19 cellular contexts compared by ENCODE assay signal in genomic region chr9:35755071-35755470, GRCh38. TPM values are rescaled to one million over a fixed set of nuclear protein-coding genes. Genes with fewer than 3 reads are reported as not detected.
DNase-seq lines count a peak whose midpoint lies in the region; ATAC-seq and TF ChIP-seq lines count a peak whose summit lies in the region.
"Had no signal": no experiment of that assay in that cellular context is flagged by ENCODE, and none has a peak within 500 bp of the region (broad histone marks: within the 10 kb centered on the region; RNA-seq: fewer than 3 reads in every experiment).

No MANE protein-coding gene starts in this region.

- H3K36me3 ChIP-seq in CD4-positive, CD25-positive, alpha-beta regulatory T cell (ENCODE audit: control insufficient read depth, insufficient read depth, low read length): peaks cover 28% of the 10 kb centered on the region
- H3K36me3 ChIP-seq in DND-41 (ENCODE audit: insufficient read depth, low read length): peaks cover 11% of the 10 kb centered on the region
- H3K36me3 ChIP-seq in naive thymus-derived CD4-positive, alpha-beta T cell (ENCODE audit: control insufficient read depth in 2 of 3, insufficient read depth in 3 of 3, low read length in 3 of 3): peaks cover 9 to 48% (median 12%) of the 10 kb centered on the region in 3 experiments
- H3K36me3 ChIP-seq in prostate gland: peaks cover 0 to 11% of the 10 kb centered on the region in 2 donors
- H3K36me3 ChIP-seq in endodermal cell (ENCODE audit: control insufficient read depth, insufficient read depth, low read length): peaks cover 50% of the 10 kb centered on the region

- TF ChIP-seq CTCF in DND-41 (IDR thresholded peaks at IDR 0.05; ENCODE audit: borderline replicate concordance, extremely low read depth, low read length, poor library complexity, severe bottlenecking) (no peak), prostate gland (IDR thresholded peaks at IDR 0.05) (no peak), endodermal cell (conservative IDR thresholded peaks at IDR 0.05) (no peak)

- CTCF ChIA-PET in naive thymus-derived CD4-positive, alpha-beta T cell (lab: Charles Lee): interaction anchor here (0.7 to 2.3 kb wide), 2 partner anchors 19 to 35 kb away, joined by 5 to 12 read pairs; no protein-coding TSS in a partner anchor

- POLR2A ChIA-PET in naive thymus-derived CD4-positive, alpha-beta T cell (lab: Charles Lee): interaction anchor here (0.9 to 3.3 kb wide), 6 partner anchors 8 to 59 kb away, joined by 3 to 13 read pairs (median 6); partner anchors contain the start of genes CREB3, HINT2 and TLN1

- peak overlapping the region; percentile 94 for H3K4me2 ChIP-seq in DND-41 (ENCODE audit: insufficient read depth, low read length)
- H3K4me2 ChIP-seq: GM23338 had no signal

- H3K9ac ChIP-seq in DND-41 (ENCODE audit: low read depth, low read length) (peak overlapping the region; percentile 83; the same call in 1 of the 2 replicates), endodermal cell (ENCODE audit: extremely low read depth, low read length, poor library complexity, severe bottlenecking) (no peak overlapping the region)

- H3K4me1 ChIP-seq in CD4-positive, CD25-positive, alpha-beta regulatory T cell (ENCODE audit: control insufficient read depth, insufficient read depth, low read length, poor library complexity, severe bottlenecking): peaks cover 28% of the 10 kb centered on the region
- H3K4me1 ChIP-seq in DND-41 (ENCODE audit: insufficient read depth, low read length) (peaks cover 41% of the 10 kb centered on the region), prostate gland (replicated peaks) (peaks cover 2% of the 10 kb centered on the region), endodermal cell (ENCODE audit: control insufficient read depth, insufficient read depth, low read length) (no peaks in the 10 kb centered on the region)
- H3K4me1 ChIP-seq in naive thymus-derived CD4-positive, alpha-beta T cell (ENCODE audit: control insufficient read depth in 2 of 2, insufficient read depth in 2 of 2, low read length in 2 of 2): peaks cover 11 to 13% of the 10 kb centered on the region in 2 donors

- no peak overlapping the region for H3K4me3 ChIP-seq in CD4-positive, CD25-positive, alpha-beta regulatory T cell (ENCODE audit: low read depth, low read length)
- H3K4me3 ChIP-seq in DND-41 (ENCODE audit: low read depth in 1 of 2, low read length in 2 of 2): no peak overlapping the region
- H3K4me3 ChIP-seq in naive thymus-derived CD4-positive, alpha-beta T cell (ENCODE audit: low read length): no peak overlapping the region
- no peak overlapping the region for H3K4me3 ChIP-seq in prostate gland
- no peak overlapping the region for H3K4me3 ChIP-seq in endodermal cell (ENCODE audit: low read length)
- H3K4me3 ChIP-seq: GM23338 had no signal

- H3K9me3 ChIP-seq in CD4-positive, CD25-positive, alpha-beta regulatory T cell (ENCODE audit: control insufficient read depth in 2 of 2, low read length in 2 of 2): no peaks in the 10 kb centered on the region
- H3K9me3 ChIP-seq in DND-41 (ENCODE audit: insufficient read depth, low read length, severe bottlenecking) (no peaks in the 10 kb centered on the region), prostate gland (no peaks in the 10 kb centered on the region), endodermal cell (ENCODE audit: control insufficient read depth, low read length) (no peaks in the 10 kb centered on the region)
- no peaks in the 10 kb centered on the region for H3K9me3 ChIP-seq in naive thymus-derived CD4-positive, alpha-beta T cell (ENCODE audit: control insufficient read depth in 2 of 3, low read length in 3 of 3)

- intact Hi-C loops in activated T-helper 1 cell treated with anti-CD3 and anti-CD28 coated beads, Interleukin-12 subunit alpha, Interleukin-12 subunit beta, Interleukin-2, Interleukin-4 antibody, amounts not matched to agents 30 ng/mL and 10 ng/mL and 1 ng/mL, durations not matched to agents 14 hours and 24 hours and 36 hours (cut with micrococcal nuclease): loop anchor here (5.0 kb wide), 1 partner anchor 437 kb away; the partner anchor contains the start of gene CLTA
- intact Hi-C loops in naive thymus-derived CD4-positive, alpha-beta T cell (cut with micrococcal nuclease): no loop called here
- intact Hi-C loops in prostate gland (cut with DNase I): no loop called here

- no peak overlapping the region for H3K27ac ChIP-seq in CD4-positive, CD25-positive, alpha-beta regulatory T cell (ENCODE audit: insufficient read depth, low read length, poor library complexity, severe bottlenecking)
- H3K27ac ChIP-seq in DND-41 (ENCODE audit: low read length) (peak overlapping the region; percentile 76; the same call in 1 of the 2 replicates), prostate gland (no peak overlapping the region), endodermal cell (ENCODE audit: low read depth, low read length) (no peak overlapping the region)
- H3K27ac ChIP-seq in naive thymus-derived CD4-positive, alpha-beta T cell (ENCODE audit: low read depth, low read length): no peak overlapping the region

- no peaks in the 10 kb centered on the region for H3K27me3 ChIP-seq in CD4-positive, CD25-positive, alpha-beta regulatory T cell (ENCODE audit: control insufficient read depth, insufficient read depth, low read length)
- H3K27me3 ChIP-seq in DND-41 (ENCODE audit: insufficient read depth, low read length, poor library complexity) (no peaks in the 10 kb centered on the region), prostate gland (replicated peaks; ENCODE audit: insufficient read depth) (no peaks in the 10 kb centered on the region), endodermal cell (ENCODE audit: control insufficient read depth, insufficient read depth, low read length, poor library complexity, severe bottlenecking) (no peaks in the 10 kb centered on the region)
- H3K27me3 ChIP-seq in naive thymus-derived CD4-positive, alpha-beta T cell (ENCODE audit: control insufficient read depth in 2 of 2, insufficient read depth in 2 of 2, low read length in 2 of 2): no peaks in the 10 kb centered on the region

- no peak for TF ChIP-seq POLR2A in prostate gland (IDR thresholded peaks at IDR 0.05)

- peaks cover 8 to 62% (median 41%) of the 10 kb centered on the region in 4 donors for H3K4me1 Mint-ChIP-seq in CD4-positive, CD25-positive, alpha-beta regulatory T cell
- peaks cover 43% of the 10 kb centered on the region for H3K4me1 Mint-ChIP-seq in activated T-helper 1 cell treated with anti-CD3 and anti-CD28 coated beads, Interleukin-12 subunit alpha, Interleukin-12 subunit beta, Interleukin-2, Interleukin-4 antibody, amounts not matched to agents 30 ng/mL and 10 ng/mL and 1 ng/mL, durations not matched to agents 14 hours and 24 hours and 36 hours (ENCODE audit: low read depth)
- H3K4me1 Mint-ChIP-seq in naive thymus-derived CD4-positive, alpha-beta T cell: peaks cover 36 to 64% (median 45%) of the 10 kb centered on the region in 7 donors
- H3K4me1 Mint-ChIP-seq in endodermal cell: peaks cover 8% of the 10 kb centered on the region

- no peaks in the 10 kb centered on the region for H3K9me3 Mint-ChIP-seq in CD4-positive, CD25-positive, alpha-beta regulatory T cell
- H3K9me3 Mint-ChIP-seq in activated T-helper 1 cell treated with anti-CD3 and anti-CD28 coated beads, Interleukin-12 subunit alpha, Interleukin-12 subunit beta, Interleukin-2, Interleukin-4 antibody, amounts not matched to agents 30 ng/mL and 10 ng/mL and 1 ng/mL, durations not matched to agents 14 hours and 24 hours and 36 hours: no peaks in the 10 kb centered on the region
- H3K9me3 Mint-ChIP-seq in naive thymus-derived CD4-positive, alpha-beta T cell: no peaks in the 10 kb centered on the region
- no peaks in the 10 kb centered on the region for H3K9me3 Mint-ChIP-seq in endodermal cell
- H3K9me3 Mint-ChIP-seq: GM23338 had no signal

- no peak for DNase-seq in CD4-positive, CD25-positive, alpha-beta regulatory T cell
- DNase-seq in DND-41 (no peak), prostate gland (ENCODE audit: low spot score) (no peak), endodermal cell (no peak)
- no peak for DNase-seq in activated T-helper 1 cell treated with anti-CD3 and anti-CD28 coated beads, Interleukin-12 subunit alpha, Interleukin-12 subunit beta, Interleukin-2, Interleukin-4 antibody, amounts not matched to agents 30 ng/mL and 10 ng/mL and 1 ng/mL, durations not matched to agents 14 hours and 24 hours and 36 hours (ENCODE audit: low spot score)
- DNase-seq in naive thymus-derived CD4-positive, alpha-beta T cell: no peak
- DNase-seq: ACHN, AML-193, Kasumi-1, MM.1S, NCI-H1092 treated with DMSO at 0.1 percent for 48 hours, NCI-H187 treated with DMSO at 0.1 percent for 48 hours, NCI-H446, NCI-H69, OCI-M1, RPMI8226, SIG-M5 had no signal

- no peak overlapping the region for H3K27ac Mint-ChIP-seq in CD4-positive, CD25-positive, alpha-beta regulatory T cell
- H3K27ac Mint-ChIP-seq in activated T-helper 1 cell treated with anti-CD3 and anti-CD28 coated beads, Interleukin-12 subunit alpha, Interleukin-12 subunit beta, Interleukin-2, Interleukin-4 antibody, amounts not matched to agents 30 ng/mL and 10 ng/mL and 1 ng/mL, durations not matched to agents 14 hours and 24 hours and 36 hours: no peak overlapping the region
- peak overlapping the region in 6 of 9 donors; percentile 42 to 98 (median 83) for H3K27ac Mint-ChIP-seq in naive thymus-derived CD4-positive, alpha-beta T cell
- H3K27ac Mint-ChIP-seq in endodermal cell: no peak overlapping the region
- H3K27ac Mint-ChIP-seq: GM23338 had no signal

- H3K27me3 Mint-ChIP-seq in CD4-positive, CD25-positive, alpha-beta regulatory T cell: no peaks in the 10 kb centered on the region
- H3K27me3 Mint-ChIP-seq in activated T-helper 1 cell treated with anti-CD3 and anti-CD28 coated beads, Interleukin-12 subunit alpha, Interleukin-12 subunit beta, Interleukin-2, Interleukin-4 antibody, amounts not matched to agents 30 ng/mL and 10 ng/mL and 1 ng/mL, durations not matched to agents 14 hours and 24 hours and 36 hours (ENCODE audit: insufficient read depth): no peaks in the 10 kb centered on the region
- no peaks in the 10 kb centered on the region for H3K27me3 Mint-ChIP-seq in naive thymus-derived CD4-positive, alpha-beta T cell
- no peaks in the 10 kb centered on the region for H3K27me3 Mint-ChIP-seq in endodermal cell (ENCODE audit: insufficient read depth)

- WGBS in prostate gland: 93% methylated on average over 4 of the region's 4 CpGs
- WGBS in endodermal cell (ENCODE audit: insufficient coverage in 1 of 2, insufficient read length in 1 of 2), 2 experiments: 86 to 92% methylated on average over 1 to 4 of the region's 4 CpGs

- no peaks in the 10 kb centered on the region for H4K20me1 ChIP-seq in DND-41 (ENCODE audit: insufficient read depth, low read length)

- ATAC-seq in CD4-positive, CD25-positive, alpha-beta regulatory T cell (ENCODE audit: low read depth in 2 of 2): no peak
- ATAC-seq in DND-41 (ENCODE audit: insufficient read depth, low read depth): no peak
- ATAC-seq in naive thymus-derived CD4-positive, alpha-beta T cell: no peak
- ATAC-seq in GM19324 (IDR thresholded peaks at IDR 0.05; ENCODE audit: low FRiP score, unreplicated experiment): no peak
- ATAC-seq: GM23338 had no signal

- peaks cover 33% of the 10 kb centered on the region for H3K79me2 ChIP-seq in DND-41 (ENCODE audit: insufficient read depth, low read length)

- peaks cover 25% of the 10 kb centered on the region for H3K36me3 Mint-ChIP-seq in CD4-positive, CD25-positive, alpha-beta regulatory T cell
- peaks cover 28% of the 10 kb centered on the region for H3K36me3 Mint-ChIP-seq in activated T-helper 1 cell treated with anti-CD3 and anti-CD28 coated beads, Interleukin-12 subunit alpha, Interleukin-12 subunit beta, Interleukin-2, Interleukin-4 antibody, amounts not matched to agents 30 ng/mL and 10 ng/mL and 1 ng/mL, durations not matched to agents 14 hours and 24 hours and 36 hours (ENCODE audit: low read depth)
- H3K36me3 Mint-ChIP-seq in naive thymus-derived CD4-positive, alpha-beta T cell: peaks cover 7 to 30% (median 18%) of the 10 kb centered on the region in 5 donors
- peaks cover 30% of the 10 kb centered on the region for H3K36me3 Mint-ChIP-seq in endodermal cell (ENCODE audit: low read depth)

- no peak overlapping the region for H2AFZ ChIP-seq in DND-41 (ENCODE audit: low read depth, low read length)
- H2AFZ ChIP-seq: GM23338 had no signal

- peak overlapping the region; percentile 55 to 95 (median 60) for H3K4me3 Mint-ChIP-seq in CD4-positive, CD25-positive, alpha-beta regulatory T cell
- peak overlapping the region; percentile 100 for H3K4me3 Mint-ChIP-seq in activated T-helper 1 cell treated with anti-CD3 and anti-CD28 coated beads, Interleukin-12 subunit alpha, Interleukin-12 subunit beta, Interleukin-2, Interleukin-4 antibody, amounts not matched to agents 30 ng/mL and 10 ng/mL and 1 ng/mL, durations not matched to agents 14 hours and 24 hours and 36 hours
- H3K4me3 Mint-ChIP-seq in naive thymus-derived CD4-positive, alpha-beta T cell: peak overlapping the region in 7 of 10 donors; percentile 11 to 89 (median 23)
- no peak overlapping the region for H3K4me3 Mint-ChIP-seq in endodermal cell
- H3K4me3 Mint-ChIP-seq: GM23338 had no signal

RNA-seq across cellular contexts. Expression of gene MSMP, which starts 1.0 kb away (rescaled TPM):
- not detected for total RNA-seq in CD4-positive, CD25-positive, alpha-beta regulatory T cell
- under 1 TPM in 1 of 4 donors, not detected in 3; 0.69 TPM for polyA plus RNA-seq in CD4-positive, CD25-positive, alpha-beta regulatory T cell
- total RNA-seq in activated T-helper 1 cell treated with anti-CD3 and anti-CD28 coated beads, Interleukin-12 subunit alpha, Interleukin-12 subunit beta, Interleukin-2, Interleukin-4 antibody, amounts not matched to agents 30 ng/mL and 10 ng/mL and 1 ng/mL, durations not matched to agents 14 hours and 24 hours and 36 hours: not detected in 2 replicates
- total RNA-seq in naive thymus-derived CD4-positive, alpha-beta T cell: under 1 TPM in 3 of 5 experiments, not detected in 2; 0.48 to 0.84 (median 0.61) TPM
- polyA plus RNA-seq in naive thymus-derived CD4-positive, alpha-beta T cell: not detected
- total RNA-seq in prostate gland (not detected), endodermal cell (under 1 TPM in 1 of 2 donors, not detected in 1; 0.66 TPM)
- not detected for polyA plus RNA-seq in endodermal cell (2013, experiment 1 of 2)
- polyA plus RNA-seq in endodermal cell (2013, experiment 2 of 2): not detected
- total RNA-seq: GM23338 had no signal

RNA-seq across cellular contexts. Expression of gene RGP1, which starts 6.0 kb away (rescaled TPM):
- total RNA-seq in CD4-positive, CD25-positive, alpha-beta regulatory T cell: 22.8 TPM
- 10 to 100 TPM in 1 of 4 donors, 1 to 10 TPM in 3; 4.6 to 10.2 (median 7.0) TPM for polyA plus RNA-seq in CD4-positive, CD25-positive, alpha-beta regulatory T cell
- 18.4 and 18.9 TPM in 2 replicates for total RNA-seq in activated T-helper 1 cell treated with anti-CD3 and anti-CD28 coated beads, Interleukin-12 subunit alpha, Interleukin-12 subunit beta, Interleukin-2, Interleukin-4 antibody, amounts not matched to agents 30 ng/mL and 10 ng/mL and 1 ng/mL, durations not matched to agents 14 hours and 24 hours and 36 hours
- total RNA-seq in naive thymus-derived CD4-positive, alpha-beta T cell: 10 to 100 TPM; 21.2 to 28.8 (median 23.3) TPM
- polyA plus RNA-seq in naive thymus-derived CD4-positive, alpha-beta T cell: 1 to 10 TPM; 8.8 to 9.1 TPM
- total RNA-seq in prostate gland (10 to 100 TPM; 19.4 to 30.3 TPM), endodermal cell (10 to 100 TPM; 24.6 to 30.1 TPM)
- polyA plus RNA-seq in endodermal cell (2013, experiment 1 of 2): 21.1 TPM
- 20.2 TPM for polyA plus RNA-seq in endodermal cell (2013, experiment 2 of 2)

RNA-seq across cellular contexts. Expression of gene GBA2, which starts 6.0 kb away (rescaled TPM):
- 47.9 TPM for total RNA-seq in CD4-positive, CD25-positive, alpha-beta regulatory T cell
- polyA plus RNA-seq in CD4-positive, CD25-positive, alpha-beta regulatory T cell: 10 to 100 TPM; 18.7 to 27.1 (median 21.2) TPM
- 54.7 and 58.4 TPM in 2 replicates for total RNA-seq in activated T-helper 1 cell treated with anti-CD3 and anti-CD28 coated beads, Interleukin-12 subunit alpha, Interleukin-12 subunit beta, Interleukin-2, Interleukin-4 antibody, amounts not matched to agents 30 ng/mL and 10 ng/mL and 1 ng/mL, durations not matched to agents 14 hours and 24 hours and 36 hours
- total RNA-seq in naive thymus-derived CD4-positive, alpha-beta T cell: 10 to 100 TPM; 22.7 to 55.4 (median 49.9) TPM
- polyA plus RNA-seq in naive thymus-derived CD4-positive, alpha-beta T cell: 10 to 100 TPM; 18.0 to 24.3 TPM
- total RNA-seq in prostate gland (10 to 100 TPM; 48.5 to 55.4 TPM), endodermal cell (100 to 1,000 TPM; 107 to 117 TPM)
- polyA plus RNA-seq in endodermal cell (2013, experiment 1 of 2): 73.2 TPM
- polyA plus RNA-seq in endodermal cell (2013, experiment 2 of 2): 61.5 TPM

RNA-seq across cellular contexts. Expression of gene CREB3, which starts 22.6 kb away (rescaled TPM):
- total RNA-seq in CD4-positive, CD25-positive, alpha-beta regulatory T cell: 14.6 TPM
- polyA plus RNA-seq in CD4-positive, CD25-positive, alpha-beta regulatory T cell: 10 to 100 TPM; 33.4 to 36.4 (median 34.6) TPM
- 32.1 and 32.6 TPM in 2 replicates for total RNA-seq in activated T-helper 1 cell treated with anti-CD3 and anti-CD28 coated beads, Interleukin-12 subunit alpha, Interleukin-12 subunit beta, Interleukin-2, Interleukin-4 antibody, amounts not matched to agents 30 ng/mL and 10 ng/mL and 1 ng/mL, durations not matched to agents 14 hours and 24 hours and 36 hours
- total RNA-seq in naive thymus-derived CD4-positive, alpha-beta T cell: 10 to 100 TPM; 13.4 to 22.1 (median 20.9) TPM
- polyA plus RNA-seq in naive thymus-derived CD4-positive, alpha-beta T cell: 10 to 100 TPM; 33.2 to 40.2 TPM
- 100 to 1,000 TPM in 1 of 2 donors, 10 to 100 TPM in 1; 60.9 to 120 TPM for total RNA-seq in prostate gland
- 10 to 100 TPM; 28.1 to 33.6 TPM for total RNA-seq in endodermal cell
- polyA plus RNA-seq in endodermal cell (2013, experiment 1 of 2): 31.0 TPM
- 28.4 TPM for polyA plus RNA-seq in endodermal cell (2013, experiment 2 of 2)

RNA-seq across cellular contexts. Expression of gene TLN1, which starts 23.1 kb away (rescaled TPM):
- total RNA-seq in CD4-positive, CD25-positive, alpha-beta regulatory T cell: 277 TPM
- 10 to 100 TPM; 33.7 to 36.2 (median 35.9) TPM for polyA plus RNA-seq in CD4-positive, CD25-positive, alpha-beta regulatory T cell
- total RNA-seq in activated T-helper 1 cell treated with anti-CD3 and anti-CD28 coated beads, Interleukin-12 subunit alpha, Interleukin-12 subunit beta, Interleukin-2, Interleukin-4 antibody, amounts not matched to agents 30 ng/mL and 10 ng/mL and 1 ng/mL, durations not matched to agents 14 hours and 24 hours and 36 hours: 229 and 230 TPM in 2 replicates
- total RNA-seq in naive thymus-derived CD4-positive, alpha-beta T cell: 100 to 1,000 TPM; 191 to 369 (median 241) TPM
- polyA plus RNA-seq in naive thymus-derived CD4-positive, alpha-beta T cell: 100 to 1,000 TPM in 1 of 2 donors, 10 to 100 TPM in 1; 33.8 to 112 TPM
- total RNA-seq in prostate gland (100 to 1,000 TPM; 167 to 315 TPM), endodermal cell (100 to 1,000 TPM; 117 to 123 TPM)
- polyA plus RNA-seq in endodermal cell (2013, experiment 1 of 2): 48.3 TPM
- polyA plus RNA-seq in endodermal cell (2013, experiment 2 of 2): 50.9 TPM

Comparison
In these comparisons a context has a peak if more than half of its experiments do, and no peak if none do; other contexts are left out.
1. H3K27ac Mint-ChIP-seq: peak in naive thymus-derived CD4-positive, alpha-beta T cell (6 of 9); none in CD4-positive, CD25-positive, alpha-beta regulatory T cell (0 of 3), activated T-helper 1 cell treated with anti-CD3 and anti-CD28 coated beads, Interleukin-12 subunit alpha, Interleukin-12 subunit beta, Interleukin-2, Interleukin-4 antibody, amounts not matched to agents 30 ng/mL and 10 ng/mL and 1 ng/mL, durations not matched to agents 14 hours and 24 hours and 36 hours (single experiment) and endodermal cell (single experiment).